In genomic region chr1:67902546-67903223, GRCh38 we compare ENCODE assay signal across 1 cellular context.
TF ChIP-seq lines count a peak whose summit lies in the region.
"Not testable (repeated sequence)": the region's sequence is repeated elsewhere in the genome, so short reads cannot be mapped to it uniquely, and the experiment has no call there.

No MANE protein-coding gene starts in this region.

TF ChIP-seq in K562, 482 proteins besides CTCF, POLR2A, EP300 and RAD21 (continued from another document):
- TF ChIP-seq SMAD4 (CRISPR knock-in tag; conservative IDR thresholded peaks at IDR 0.05) = peak; percentile 75
- TF ChIP-seq ETV1 (tag; conservative IDR thresholded peaks at IDR 0.05; ENCODE audit: low read depth) = 0 out of 2 replicates have a peak, but pooled peaks have one; percentile 11
- peak; percentile 42; the same call in 1 of the 2 replicates for TF ChIP-seq GABPA (tag; conservative IDR thresholded peaks at IDR 0.05; ENCODE audit: low read depth)
- TF ChIP-seq SMARCE1 (IDR thresholded peaks at IDR 0.05) = peak; percentile 89
- TF ChIP-seq MYBL2 (IDR thresholded peaks at IDR 0.05; ENCODE audit: low read depth) = peak; percentile 59
- not testable (repeated sequence) for TF ChIP-seq MYBL2, TEAD4 (CRISPR knock-in tag; IDR thresholded peaks at IDR 0.05; ENCODE audit: borderline replicate concordance)
- TF ChIP-seq STAT5A (IDR thresholded peaks at IDR 0.05; ENCODE audit: borderline replicate concordance, low read length) = peak; percentile 81
- TF ChIP-seq ARNT (IDR thresholded peaks at IDR 0.05) = peak in 1 of 2 experiments; percentile 97; a peak in 2 of 4 replicates
- peak; percentile 22; the same call in 1 of the 2 replicates for TF ChIP-seq POLR2H (tag; IDR thresholded peaks at IDR 0.05; ENCODE audit: low read depth)
- TF ChIP-seq SMARCC2 (IDR thresholded peaks at IDR 0.05; ENCODE audit: low read depth) = peak; percentile 73; the same call in 1 of the 2 replicates
- TF ChIP-seq TEAD4 (IDR thresholded peaks at IDR 0.05; ENCODE audit: low read length) = peak; percentile 75; the same call in 1 of the 2 replicates
- TF ChIP-seq SOX6 (IDR thresholded peaks at IDR 0.05) = peak; percentile 67
- peak; percentile 22; the same call in 1 of the 2 replicates for TF ChIP-seq RNF2 (IDR thresholded peaks at IDR 0.05)
TF ChIP-seq in K562: peak in this region for 52; not testable (repeated sequence) for 430.
